10 cellular contexts compared by ENCODE assay signal in the genomic region with DNA sequence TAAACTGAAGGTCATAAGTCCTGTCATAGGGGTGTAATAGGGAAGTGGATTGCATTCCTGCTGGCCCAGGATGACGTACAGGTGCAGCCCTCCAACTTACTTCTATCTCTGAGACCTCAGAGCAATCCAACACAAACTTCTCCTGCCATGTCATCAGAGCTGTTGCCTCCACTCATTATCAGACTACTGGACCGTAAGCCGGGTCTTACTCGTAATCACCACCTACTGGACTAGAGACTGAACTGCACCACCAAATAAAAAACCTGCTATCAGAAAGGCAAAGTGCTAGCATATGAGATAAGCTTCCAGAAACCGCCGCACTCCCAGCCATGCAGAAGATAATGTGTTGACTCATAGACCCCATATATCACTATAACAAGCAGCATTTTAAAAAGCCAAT.
DNase-seq lines count a peak whose midpoint lies in the region; ATAC-seq and TF ChIP-seq lines count a peak whose summit lies in the region.
"Had no signal": no experiment of that assay in that cellular context is flagged by ENCODE, and none has a peak within 500 bp of the region (broad histone marks: within the 10 kb centered on the region; RNA-seq: fewer than 3 reads in every experiment).

No MANE protein-coding gene starts in this region.

- H3K79me2 ChIP-seq in KMS-11 (ENCODE audit: insufficient read depth, low read depth) = no peaks in the 10 kb centered on the region
- H3K79me2 ChIP-seq in mesendoderm (ENCODE audit: control insufficient read depth, insufficient read depth, low read length) = no peaks in the 10 kb centered on the region

- in situ Hi-C loops in astrocyte of the cerebellum (cut with HindIII; ENCODE audit: low sequenced_read_pairs) = no loop called here

- no peak overlapping the region for H2AK5ac ChIP-seq in mesendoderm (ENCODE audit: low read length)

- H3K79me1 ChIP-seq in mesendoderm (ENCODE audit: low read length) = no peaks in the 10 kb centered on the region

- no peak overlapping the region for H3K56ac ChIP-seq in mesendoderm (ENCODE audit: low read length)

- no peak overlapping the region for H3K4ac ChIP-seq in mesendoderm (ENCODE audit: low read depth, low read length)

- H4K5ac ChIP-seq in mesendoderm (ENCODE audit: low read length) = no peak overlapping the region

- DNase-seq in astrocyte of the cerebellum (ENCODE audit: low read depth) = no peak
- peak; percentile 82 for DNase-seq in mesendoderm
- DNase-seq in psoas muscle = no peak
- no peak for DNase-seq in lower leg skin (ENCODE audit: low spot score in 2 of 2)
- DNase-seq in SHP77 (lab: John Stamatoyannopoulos, UW) = no peak
- DNase-seq: activated CD4-positive, alpha-beta T cell treated with anti-CD3 and anti-CD28 coated beads, Interleukin-2, amount 50 U/mL, for 4 hours had no signal

- no peak overlapping the region for H3K9ac ChIP-seq in KMS-11
- H3K9ac ChIP-seq in mesendoderm (ENCODE audit: low read length) = no peak overlapping the region

- H3K4me1 ChIP-seq in KMS-11 (ENCODE audit: low read depth, poor library complexity, severe bottlenecking) (no peaks in the 10 kb centered on the region), mesendoderm (ENCODE audit: control insufficient read depth, low read depth, low read length) (no peaks in the 10 kb centered on the region), psoas muscle (no peaks in the 10 kb centered on the region)

- H3K9me3 ChIP-seq in psoas muscle = no peaks in the 10 kb centered on the region

- peak; percentile 45 for ATAC-seq in GM18502 (IDR thresholded peaks at IDR 0.05; ENCODE audit: poor library complexity, unreplicated experiment)
- no peak for ATAC-seq in psoas muscle
- ATAC-seq in HG03460 (IDR thresholded peaks at IDR 0.05; ENCODE audit: unreplicated experiment) = no peak
- ATAC-seq: sciatic nerve had no signal

- TF ChIP-seq CTCF in KMS-11 (conservative IDR thresholded peaks at IDR 0.05; ENCODE audit: low read depth, low read length) = 0 out of 2 replicates have a peak, but pooled peaks have one; percentile 18
- peak; percentile 40 for TF ChIP-seq CTCF in astrocyte of the cerebellum (IDR thresholded peaks at IDR 0.05; ENCODE audit: low read depth, low read length, missing control alignments)
- TF ChIP-seq CTCF in psoas muscle (IDR thresholded peaks at IDR 0.05) = no peak
- no peak for TF ChIP-seq CTCF in lower leg skin (IDR thresholded peaks at IDR 0.05)

- no peak overlapping the region for H3K18ac ChIP-seq in mesendoderm (ENCODE audit: low read length)

- H4K20me1 ChIP-seq in KMS-11 (ENCODE audit: insufficient read depth) = no peaks in the 10 kb centered on the region

- no peak overlapping the region for H4K8ac ChIP-seq in mesendoderm (ENCODE audit: low read depth, low read length)

- intact Hi-C loops in psoas muscle (cut with DNase I) (no loop called here), lower leg skin (cut with DNase I; ENCODE audit: low total_unique reads) (no loop called here)

- no peak for TF ChIP-seq POLR2A in lower leg skin (IDR thresholded peaks at IDR 0.05)

- H2BK5ac ChIP-seq in mesendoderm (ENCODE audit: low read length) = no peak overlapping the region

- H2BK15ac ChIP-seq in mesendoderm (replicated peaks; ENCODE audit: low read depth) = no peak overlapping the region

- H2AFZ ChIP-seq in KMS-11 (ENCODE audit: low read depth) = no peak overlapping the region

- H3K36me3 ChIP-seq in KMS-11 (ENCODE audit: insufficient read depth) (no peaks in the 10 kb centered on the region), mesendoderm (ENCODE audit: control insufficient read depth, insufficient read depth, low read length) (no peaks in the 10 kb centered on the region), psoas muscle (ENCODE audit: insufficient read depth in 1 of 2, low read depth in 1 of 2) (no peaks in the 10 kb centered on the region)

- H3K23ac ChIP-seq in mesendoderm (ENCODE audit: low read length) = no peak overlapping the region

- H2BK120ac ChIP-seq in mesendoderm (ENCODE audit: low read depth, low read length) = no peak overlapping the region

- H3K27me3 ChIP-seq in KMS-11 (ENCODE audit: insufficient read depth, low read depth) = no peaks in the 10 kb centered on the region
- no peaks in the 10 kb centered on the region for H3K27me3 ChIP-seq in mesendoderm (ENCODE audit: insufficient read depth, low read length, poor library complexity)
- H3K27me3 ChIP-seq in psoas muscle (ENCODE audit: insufficient read depth in 3 of 3, low read length in 2 of 3) = no peaks in the 10 kb centered on the region

- H3K4me3 ChIP-seq in KMS-11 (IDR thresholded peaks at IDR 0.05; ENCODE audit: insufficient read depth, low read depth, low read length) = no peak overlapping the region
- H3K4me3 ChIP-seq in astrocyte of the cerebellum (ENCODE audit: low read depth, low read length) = no peak overlapping the region
- H3K4me3 ChIP-seq in mesendoderm (ENCODE audit: low read length) = no peak overlapping the region
- H3K4me3 ChIP-seq in psoas muscle = no peak overlapping the region
- no peak overlapping the region for H3K4me3 ChIP-seq in lower leg skin (ENCODE audit: low read depth, poor library complexity, severe bottlenecking)

- no peak overlapping the region for H3K4me2 ChIP-seq in KMS-11
- no peak overlapping the region for H3K4me2 ChIP-seq in mesendoderm (ENCODE audit: low read length)

- no CpG with 5 or more reads among the region's 6 CpGs for WGBS in mesendoderm (ENCODE audit: extremely low coverage, insufficient coverage, low lambda C conversion rate)
- WGBS in psoas muscle, 3 donors = 60 to 68% (median 66%) methylated on average over 6 of the region's 6 CpGs
- 74 to 79% methylated on average over 6 of the region's 6 CpGs for WGBS in lower leg skin, 2 donors

- H3K27ac ChIP-seq in KMS-11 (no peak overlapping the region), mesendoderm (ENCODE audit: low read depth, low read length) (no peak overlapping the region), psoas muscle (no peak overlapping the region)

Comparison
In these comparisons a context has a peak if more than half of its experiments do, and no peak if none do; other contexts are left out.
1. CTCF ChIP-seq: peak in KMS-11 (single experiment) and astrocyte of the cerebellum (single experiment); none in psoas muscle (single experiment) and lower leg skin (0 of 3).